In genomic region chr18:28692337-28692736, GRCh38 we compare ENCODE assay signal across 19 cellular contexts.
DNase-seq lines count a peak whose midpoint lies in the region; ATAC-seq and TF ChIP-seq lines count a peak whose summit lies in the region.
"Had no signal": no experiment of that assay in that cellular context is flagged by ENCODE, and none has a peak within 500 bp of the region (broad histone marks: within the 10 kb centered on the region; RNA-seq: fewer than 3 reads in every experiment).

No MANE protein-coding gene starts in this region.

- H3K27ac ChIP-seq in DND-41 (ENCODE audit: low read length) (no peak overlapping the region), KMS-11 (no peak overlapping the region), epithelial cell of prostate (peak overlapping the region; percentile 45), smooth muscle cell (ENCODE audit: low read depth) (peak overlapping the region; percentile 9), body of pancreas (no peak overlapping the region), stomach (no peak overlapping the region)
- H3K27ac ChIP-seq: 22Rv1, BLaER1, C4-2B had no signal

- ATAC-seq in DND-41 (ENCODE audit: insufficient read depth, low read depth) (no peak), body of pancreas (no peak)
- ATAC-seq: CD8-positive, alpha-beta T cell; GM12878; HCT116 had no signal

- H3K4me1 ChIP-seq in DND-41 (ENCODE audit: insufficient read depth, low read length) (no peaks in the 10 kb centered on the region), KMS-11 (ENCODE audit: low read depth, poor library complexity, severe bottlenecking) (peaks cover 6% of the 10 kb centered on the region), smooth muscle cell (ENCODE audit: low read depth) (no peaks in the 10 kb centered on the region), body of pancreas (no peaks in the 10 kb centered on the region), stomach (no peaks in the 10 kb centered on the region)
- H3K4me1 ChIP-seq: Caco-2 had no signal

- H3K9me3 ChIP-seq in DND-41 (ENCODE audit: insufficient read depth, low read length, severe bottlenecking) (no peaks in the 10 kb centered on the region), smooth muscle cell (replicated peaks; ENCODE audit: low read depth) (no peaks in the 10 kb centered on the region), body of pancreas (no peaks in the 10 kb centered on the region), stomach (no peaks in the 10 kb centered on the region)
- H3K9me3 ChIP-seq: BLaER1, Caco-2 had no signal

- H3K27me3 ChIP-seq in DND-41 (ENCODE audit: insufficient read depth, low read length, poor library complexity) (no peaks in the 10 kb centered on the region), KMS-11 (ENCODE audit: insufficient read depth, low read depth) (no peaks in the 10 kb centered on the region), smooth muscle cell (ENCODE audit: low read depth) (no peaks in the 10 kb centered on the region), body of pancreas (no peaks in the 10 kb centered on the region), stomach (no peaks in the 10 kb centered on the region)
- H3K27me3 ChIP-seq: BLaER1 had no signal

- peak overlapping the region; percentile 32; the same call in 1 of the 2 replicates for H2AFZ ChIP-seq in DND-41 (ENCODE audit: low read depth, low read length)
- H2AFZ ChIP-seq in KMS-11 (ENCODE audit: low read depth) = peak overlapping the region; percentile 39; the same call in 1 of the 2 replicates
- no peak overlapping the region for H2AFZ ChIP-seq in smooth muscle cell (ENCODE audit: low read depth)

- no peak for TF ChIP-seq POLR2A in body of pancreas (IDR thresholded peaks at IDR 0.05)
- no peak for TF ChIP-seq POLR2A in stomach (IDR thresholded peaks at IDR 0.05)

- H4K20me1 ChIP-seq in DND-41 (ENCODE audit: insufficient read depth, low read length) (no peaks in the 10 kb centered on the region), KMS-11 (ENCODE audit: insufficient read depth) (no peaks in the 10 kb centered on the region), smooth muscle cell (ENCODE audit: low read depth) (no peaks in the 10 kb centered on the region)
- H4K20me1 ChIP-seq: BLaER1 had no signal

- H3K9ac ChIP-seq in DND-41 (ENCODE audit: low read depth, low read length) = no peak overlapping the region
- no peak overlapping the region for H3K9ac ChIP-seq in KMS-11
- no peak overlapping the region for H3K9ac ChIP-seq in smooth muscle cell (ENCODE audit: low read depth)
- H3K9ac ChIP-seq: BLaER1 had no signal

- TF ChIP-seq CTCF in DND-41 (IDR thresholded peaks at IDR 0.05; ENCODE audit: borderline replicate concordance, extremely low read depth, low read length, poor library complexity, severe bottlenecking) (no peak), KMS-11 (conservative IDR thresholded peaks at IDR 0.05; ENCODE audit: low read depth, low read length) (no peak), smooth muscle cell (IDR thresholded peaks at IDR 0.05; ENCODE audit: borderline replicate concordance, insufficient read depth, poor library complexity, severe bottlenecking) (no peak), body of pancreas (IDR thresholded peaks at IDR 0.05) (no peak), stomach (IDR thresholded peaks at IDR 0.05) (no peak)

- H3K4me2 ChIP-seq in DND-41 (ENCODE audit: insufficient read depth, low read length) (no peak overlapping the region), KMS-11 (no peak overlapping the region), smooth muscle cell (no peak overlapping the region)
- H3K4me2 ChIP-seq: BLaER1 had no signal

- H3K79me2 ChIP-seq in DND-41 (ENCODE audit: insufficient read depth, low read length) (no peaks in the 10 kb centered on the region), KMS-11 (ENCODE audit: insufficient read depth, low read depth) (no peaks in the 10 kb centered on the region), smooth muscle cell (ENCODE audit: low read depth) (no peaks in the 10 kb centered on the region)

- H3K4me3 ChIP-seq in DND-41 (ENCODE audit: low read depth in 1 of 2, low read length in 2 of 2) (no peak overlapping the region), KMS-11 (IDR thresholded peaks at IDR 0.05; ENCODE audit: insufficient read depth, low read depth, low read length) (no peak overlapping the region), smooth muscle cell (no peak overlapping the region), body of pancreas (no peak overlapping the region), stomach (no peak overlapping the region)
- H3K4me3 ChIP-seq: BLaER1, GM12878 had no signal

- TF ChIP-seq EP300 in stomach (IDR thresholded peaks at IDR 0.05) = no peak

- intact Hi-C loops in body of pancreas (cut with DNase I) (no loop called here), stomach (cut with DNase I; ENCODE audit: low total_unique reads) (no loop called here)

- 97% methylated on average over 1 of the region's 1 CpG for WGBS in smooth muscle cell (ENCODE audit: low lambda C conversion rate)
- WGBS in body of pancreas, 2 donors = 86 to 90% methylated on average over 1 of the region's 1 CpG
- 93 to 100% (median 97%) methylated on average over 1 of the region's 1 CpG for WGBS in stomach, 5 donors

- DNase-seq in DND-41 = no peak
- no peak for DNase-seq in epithelial cell of prostate (ENCODE audit: low read depth, low spot score)
- no peak for DNase-seq in smooth muscle cell (lab: John Stamatoyannopoulos, UW; ENCODE audit: unreplicated experiment)
- DNase-seq in body of pancreas = no peak
- DNase-seq in stomach = no peak
- no peak for DNase-seq in NCI-H128 (lab: John Stamatoyannopoulos, UW; ENCODE audit: unreplicated experiment)
- DNase-seq: Caco-2; CD4-positive, CD25-positive, alpha-beta regulatory T cell; CD8-positive, alpha-beta T cell; DMS153; EL; GDM1; H9 had no signal

- H3K36me3 ChIP-seq in DND-41 (ENCODE audit: insufficient read depth, low read length) (no peaks in the 10 kb centered on the region), KMS-11 (ENCODE audit: insufficient read depth) (no peaks in the 10 kb centered on the region), smooth muscle cell (ENCODE audit: low read depth) (no peaks in the 10 kb centered on the region), body of pancreas (replicated peaks in 1 of 2; ENCODE audit: insufficient read depth in 1 of 2, low read depth in 2 of 2) (no peaks in the 10 kb centered on the region), stomach (no peaks in the 10 kb centered on the region)
- H3K36me3 ChIP-seq: BLaER1 had no signal

- H3F3A ChIP-seq in smooth muscle cell (ENCODE audit: low read depth) = no peaks in the 10 kb centered on the region

Comparison
In these comparisons a context has a peak if more than half of its experiments do, and no peak if none do; other contexts are left out.
1. H3K27ac ChIP-seq: peak in epithelial cell of prostate (single experiment) and smooth muscle cell (single experiment); none in DND-41 (single experiment), KMS-11 (single experiment), body of pancreas (0 of 4) and stomach (0 of 5).